33 cellular contexts compared by ENCODE assay signal in genomic region chr2:168373468-168373867, GRCh38.
"Had no signal": no experiment of that assay in that cellular context is flagged by ENCODE, and none has a peak within 500 bp of the region (broad histone marks: within the 10 kb centered on the region; RNA-seq: fewer than 3 reads in every experiment).

No MANE protein-coding gene starts in this region.

- H3K27me3 ChIP-seq: MG63 had no signal

- H3K9me3 ChIP-seq: MG63 had no signal

- H3K9ac ChIP-seq: KMS-11 had no signal

- H3K4me3 ChIP-seq: MG63 had no signal

- H3K4me2 ChIP-seq: KMS-11 had no signal

- H3K27ac ChIP-seq: KMS-11 had no signal

- H3K36me3 ChIP-seq: MG63 had no signal

- DNase-seq: Karpas-422, Kasumi-1, KG1, MG63, MM.1S, MV-4-11, NCI-H1048, NCI-H1092, NCI-H1092 treated with DMSO at 0.1 percent for 48 hours, NCI-H1105, NCI-H1105 treated with DMSO at 0.1 percent for 48 hours, NCI-H1417, NCI-H1417 treated with DMSO at 0.1 percent for 48 hours, NCI-H1436, NCI-H1436 treated with DMSO at 0.1 percent for 48 hours, NCI-H1694, NCI-H1694 treated with DMSO at 0.1 percent for 48 hours, NCI-H187, NCI-H187 treated with DMSO at 0.1 percent for 48 hours, NCI-H1930, NCI-H2029, NCI-H2029 treated with DMSO at 0.1 percent for 48 hours, NCI-H2081 treated with DMSO at 0.1 percent for 48 hours, NCI-H2107, NCI-H2171, NCI-H2171 treated with DMSO at 0.1 percent for 48 hours, NCI-H2227 treated with DMSO at 0.1 percent for 48 hours, NCI-H226, NCI-H345, NCI-H446, NCI-H446 treated with DMSO at 0.1 percent for 48 hours, NCI-H510A had no signal
